11 cellular contexts compared by ENCODE assay signal in the genomic region with DNA sequence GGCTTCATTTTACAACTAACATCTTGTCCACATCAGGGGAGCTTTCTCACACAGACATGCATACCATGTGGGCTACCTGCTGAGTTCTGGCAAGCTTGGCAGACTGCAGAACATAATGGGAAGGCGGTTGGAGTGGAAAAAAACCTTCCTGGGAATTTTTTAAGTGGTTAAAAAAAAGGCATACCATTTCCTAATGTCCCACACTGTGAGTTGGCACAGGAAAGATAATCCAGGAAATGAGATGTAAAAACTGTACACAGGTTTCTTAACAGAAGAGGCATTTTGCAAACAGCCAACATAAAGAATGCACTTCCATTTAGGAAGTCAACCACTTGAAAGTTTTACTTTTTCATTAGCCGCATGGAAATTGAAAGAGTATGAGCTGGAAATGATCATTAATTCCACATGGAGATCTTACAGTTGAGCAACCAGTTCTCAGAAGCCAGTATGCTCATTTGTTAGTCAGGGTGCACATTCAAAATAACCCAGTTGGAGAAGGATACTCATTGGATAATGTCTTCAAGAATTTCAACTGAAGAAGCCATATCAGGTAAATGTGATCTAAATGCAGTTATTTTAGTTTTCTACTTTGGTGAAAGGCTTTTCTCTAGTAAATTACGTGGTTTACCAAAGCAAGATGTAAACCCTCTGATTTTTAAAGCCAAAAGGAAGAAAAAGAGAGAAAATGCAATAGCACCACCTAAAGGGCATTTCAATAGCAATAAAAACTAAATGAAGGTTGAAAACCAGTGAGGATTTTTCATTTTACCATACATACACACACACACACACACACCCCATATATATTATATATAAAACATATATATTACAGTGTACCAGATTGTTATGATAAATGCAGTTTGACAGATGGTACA.
DNase-seq lines count a peak whose midpoint lies in the region; ATAC-seq and TF ChIP-seq lines count a peak whose summit lies in the region.
"Had no signal": no experiment of that assay in that cellular context is flagged by ENCODE, and none has a peak within 500 bp of the region (broad histone marks: within the 10 kb centered on the region; RNA-seq: fewer than 3 reads in every experiment).

No MANE protein-coding gene starts in this region.

- BruUV-seq in OCI-LY7 (replicated peaks; lab: Mats Ljungman, UMichigan), result no TSS peak

- no peaks in the 10 kb centered on the region for H3K27me3 ChIP-seq in GM23338 (ENCODE audit: insufficient read depth)

- H3K9me2 ChIP-seq in GM23338 (ENCODE audit: insufficient read depth), result no peaks in the 10 kb centered on the region
- H3K9me2 ChIP-seq in OCI-LY7 (ENCODE audit: insufficient read depth, low read length), result no peaks in the 10 kb centered on the region

- CTCF ChIA-PET in OCI-LY7 (lab: Charles Lee; ENCODE audit: unreplicated experiment), result interaction anchor here (0.6 kb wide), 1 partner anchor 415 kb away, joined by 3 read pairs; no protein-coding TSS in a partner anchor

- H3K4me3 Mint-ChIP-seq in CD14-positive monocyte (no peak overlapping the region), GM23338 (no peak overlapping the region; the same call in 2 of the 3 replicates), glutamatergic neuron (ENCODE audit: unreplicated experiment) (no peak overlapping the region)

- H3F3A ChIP-seq in GM23338 (replicated peaks; ENCODE audit: low read depth), result no peaks in the 10 kb centered on the region

- H3K27me3 Mint-ChIP-seq in CD14-positive monocyte (ENCODE audit: low read depth in 3 of 3), result no peaks in the 10 kb centered on the region
- H3K27me3 Mint-ChIP-seq in GM23338 (ENCODE audit: insufficient read depth, low read depth, poor library complexity), result peaks cover 2% of the 10 kb centered on the region
- no peaks in the 10 kb centered on the region for H3K27me3 Mint-ChIP-seq in glutamatergic neuron (ENCODE audit: unreplicated experiment)

- 0 out of 2 replicates have a peak, but pooled peaks cover 3% of the 10 kb centered on the region for H3K79me2 ChIP-seq in GM23338 (replicated peaks; ENCODE audit: insufficient read depth)
- H3K79me2 ChIP-seq in OCI-LY7 (ENCODE audit: insufficient read depth, low read depth, low read length), result no peaks in the 10 kb centered on the region

- no peaks in the 10 kb centered on the region for H3K9me3 ChIP-seq in OCI-LY7 (ENCODE audit: low read length)

- intact Hi-C loops in CD14-positive monocyte (cut with micrococcal nuclease) (no loop called here), OCI-LY7 (cut with micrococcal nuclease; ENCODE audit: unreplicated experiment) (no loop called here)

- H3K4me1 Mint-ChIP-seq in CD14-positive monocyte (peaks cover 7% of the 10 kb centered on the region), GM23338 (peaks cover 23% of the 10 kb centered on the region), glutamatergic neuron (ENCODE audit: low read depth, unreplicated experiment) (peaks cover 11% of the 10 kb centered on the region)

- POLR2A ChIA-PET in OCI-LY7 (lab: Charles Lee), result interaction anchor here (0.7 to 1.0 kb wide), 2 partner anchors 14 to 72 kb away, joined by 3 read pairs; no protein-coding TSS in a partner anchor

- TF ChIP-seq CTCF in CD14-positive monocyte (IDR thresholded peaks at IDR 0.05) (peak; percentile 25), GM23338 (conservative IDR thresholded peaks at IDR 0.05; ENCODE audit: low read depth in 2 of 2) (peak in 1 of 2 experiments; percentile 64; a peak in 3 of 4 replicates), OCI-LY7 (conservative IDR thresholded peaks at IDR 0.05; ENCODE audit: low read length) (peak; percentile 79), glutamatergic neuron (IDR thresholded peaks at IDR 0.05; ENCODE audit: partially characterized antibody, unreplicated experiment) (peak; percentile 41)

- 0 out of 2 replicates have a peak overlapping the region, but pooled peaks have one; percentile 20 for H3K27ac ChIP-seq in GM23338 (ENCODE audit: low read depth)
- no peak overlapping the region for H3K27ac ChIP-seq in OCI-LY7 (ENCODE audit: low read depth, low read length, poor library complexity, severe bottlenecking)

- no peak for DNase-seq in CD14-positive monocyte (ENCODE audit: low spot score)
- DNase-seq in GM23338 (ENCODE audit: low spot score), result peak; percentile 61
- DNase-seq in OCI-LY7 (ENCODE audit: low spot score), result peak; percentile 10
- no peak for DNase-seq in glutamatergic neuron
- no peak for DNase-seq in putamen (ENCODE audit: low spot score)
- no peak for DNase-seq in OCI-M2 (lab: John Stamatoyannopoulos, UW; ENCODE audit: unreplicated experiment)
- no peak for DNase-seq in SIG-M5 (lab: John Stamatoyannopoulos, UW)
- DNase-seq: activated CD4-positive, alpha-beta T cell treated with anti-CD3 and anti-CD28 coated beads, Interleukin-2, amount 50 U/mL, for 48 hours; NCI-H1105 had no signal

- ATAC-seq in GM23338 (peak; percentile 88), GM21390 (IDR thresholded peaks at IDR 0.05; ENCODE audit: unreplicated experiment) (no peak)

- H3K4me1 ChIP-seq in GM23338 (ENCODE audit: insufficient read depth), result peaks cover 11% of the 10 kb centered on the region; the same call in 1 of the 2 replicates
- peaks cover 5% of the 10 kb centered on the region for H3K4me1 ChIP-seq in OCI-LY7 (ENCODE audit: insufficient read depth, low read length, poor library complexity, severe bottlenecking)

- H3K36me3 Mint-ChIP-seq in CD14-positive monocyte (peaks cover 11 to 22% of the 10 kb centered on the region in 2 donors), GM23338 (ENCODE audit: low read depth) (no peaks in the 10 kb centered on the region), glutamatergic neuron (ENCODE audit: unreplicated experiment) (no peaks in the 10 kb centered on the region)

- H3K4me2 ChIP-seq in GM23338 (peak overlapping the region; percentile 6; the same call in 1 of the 2 replicates), OCI-LY7 (ENCODE audit: low read length) (peak overlapping the region; percentile 14; the same call in 1 of the 2 replicates)

- H3K4me3 ChIP-seq in GM23338, result no peak overlapping the region
- H3K4me3 ChIP-seq in OCI-LY7 (ENCODE audit: low read depth, low read length, poor library complexity, severe bottlenecking), result no peak overlapping the region
- H3K4me3 ChIP-seq: skin epidermis had no signal

- H3K27ac Mint-ChIP-seq in CD14-positive monocyte (no peak overlapping the region), GM23338 (peak overlapping the region; percentile 77), glutamatergic neuron (ENCODE audit: unreplicated experiment) (no peak overlapping the region)

- no peak overlapping the region for H2AFZ ChIP-seq in GM23338
- H2AFZ ChIP-seq in OCI-LY7 (ENCODE audit: low read length), result no peak overlapping the region

- H3K9me3 Mint-ChIP-seq in CD14-positive monocyte (peaks cover 0 to 2% (median 0%) of the 10 kb centered on the region in 7 donors), GM23338 (no peaks in the 10 kb centered on the region), glutamatergic neuron (ENCODE audit: unreplicated experiment) (no peaks in the 10 kb centered on the region)

- H3K36me3 ChIP-seq in GM23338 (ENCODE audit: insufficient read depth), result no peaks in the 10 kb centered on the region
- no peaks in the 10 kb centered on the region for H3K36me3 ChIP-seq in OCI-LY7 (ENCODE audit: insufficient read depth, low read length)

- H4K20me1 ChIP-seq in GM23338 (replicated peaks; ENCODE audit: insufficient read depth) (no peaks in the 10 kb centered on the region), OCI-LY7 (ENCODE audit: insufficient read depth, low read length) (no peaks in the 10 kb centered on the region)

TF ChIP-seq in GM23338, 12 proteins besides CTCF, POLR2A, EP300 and RAD21 (continues in another document):
- TF ChIP-seq CREB1 (CRISPR knock-in tag; IDR thresholded peaks at IDR 0.05; ENCODE audit: low read depth) (no peak), ZNF331 (CRISPR knock-in tag; IDR thresholded peaks at IDR 0.05; ENCODE audit: low read depth) (no peak)

Comparison
In these comparisons a context has a peak if more than half of its experiments do, and no peak if none do; other contexts are left out.
1. DNase-seq: peak in GM23338 (single experiment) and OCI-LY7 (single experiment); none in CD14-positive monocyte (single experiment), glutamatergic neuron (single experiment), putamen (single experiment), OCI-M2 (single experiment) and SIG-M5 (single experiment).